In the genomic region with DNA sequence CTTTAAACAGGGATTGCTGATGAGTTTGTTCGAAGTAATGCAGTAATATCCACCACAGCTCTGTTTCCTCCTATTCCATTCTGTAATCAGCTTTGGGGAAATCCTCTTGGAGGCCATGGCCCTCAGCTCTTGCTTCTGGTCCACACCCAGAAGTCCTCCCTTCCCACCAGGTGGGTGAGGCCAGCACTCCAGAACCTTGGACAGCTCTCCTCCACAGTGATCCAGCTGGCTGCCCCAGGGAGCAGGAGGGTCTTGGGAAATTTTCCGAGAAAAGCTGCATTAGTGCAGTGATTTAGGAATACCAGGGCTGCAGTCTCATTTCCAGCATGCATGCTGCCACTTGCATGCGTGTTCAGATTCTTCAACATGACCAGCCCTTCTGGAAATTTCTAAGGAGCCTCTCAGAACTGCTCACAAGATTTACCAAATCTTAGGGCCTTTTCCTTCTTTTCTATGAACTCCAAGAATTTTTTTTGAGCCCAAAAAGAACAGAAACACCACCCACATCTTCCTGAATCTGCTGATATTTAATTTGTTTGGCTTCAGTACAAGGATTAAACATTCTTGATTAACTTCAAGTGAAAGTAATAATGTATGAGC, we compare ENCODE assay signal across 12 cellular contexts. TPM values are rescaled to one million over a fixed set of nuclear protein-coding genes. Genes with fewer than 3 reads are reported as not detected.
DNase-seq lines count a peak whose midpoint lies in the region; ATAC-seq, FAIRE-seq and TF ChIP-seq lines count a peak whose summit lies in the region.
"Had no signal": no experiment of that assay in that cellular context is flagged by ENCODE, and none has a peak within 500 bp of the region (broad histone marks: within the 10 kb centered on the region; RNA-seq: fewer than 3 reads in every experiment).

No MANE protein-coding gene starts in this region.

- ATAC-seq in HCT116 = no peak
- no peak for ATAC-seq in GM18867 (IDR thresholded peaks at IDR 0.05; ENCODE audit: unreplicated experiment)
- ATAC-seq: natural killer cell treated with Interleukin-12 subunit alpha and Interleukin-12 subunit beta and Interleukin-15 and Interleukin-18, amount 100 ng/mL, for 72 hours had no signal

- no peak overlapping the region for H3K27ac Mint-ChIP-seq in astrocyte (ENCODE audit: unreplicated experiment)
- H3K27ac Mint-ChIP-seq: natural killer cell treated with Interleukin-12 subunit alpha and Interleukin-12 subunit beta and Interleukin-15 and Interleukin-18, amount 100 ng/mL, for 72 hours had no signal

- no peak overlapping the region for H3K4me3 ChIP-seq in A673 (ENCODE audit: low read depth, low read length, poor library complexity, severe bottlenecking)
- H3K4me3 ChIP-seq in HCT116 (replicated peaks in 1 of 2; ENCODE audit: low read depth in 1 of 2, low read length in 2 of 2) = no peak overlapping the region
- no peak overlapping the region for H3K4me3 ChIP-seq in astrocyte (ENCODE audit: insufficient read depth, low read depth, low read length)
- H3K4me3 ChIP-seq: PC-9 had no signal

- no peak overlapping the region for H3K4me3 Mint-ChIP-seq in astrocyte (ENCODE audit: unreplicated experiment)
- H3K4me3 Mint-ChIP-seq: natural killer cell treated with Interleukin-12 subunit alpha and Interleukin-12 subunit beta and Interleukin-15 and Interleukin-18, amount 100 ng/mL, for 72 hours had no signal

- TF ChIP-seq CTCF in A673 (conservative IDR thresholded peaks at IDR 0.05; ENCODE audit: low read depth, low read length) (no peak), HCT116 (IDR thresholded peaks at IDR 0.05 in 2 of 3, conservative IDR thresholded peaks at IDR 0.05 in 1 of 3; ENCODE audit: borderline replicate concordance in 1 of 3, insufficient read depth in 1 of 3, low read depth in 2 of 3, low read length in 2 of 3) (no peak), astrocyte (IDR thresholded peaks at IDR 0.05; ENCODE audit: insufficient read depth, low read depth, low read length) (no peak)

- H3K9me3 Mint-ChIP-seq in astrocyte (ENCODE audit: unreplicated experiment) = peaks cover under 1% of the 10 kb centered on the region
- H3K9me3 Mint-ChIP-seq: natural killer cell treated with Interleukin-12 subunit alpha and Interleukin-12 subunit beta and Interleukin-15 and Interleukin-18, amount 100 ng/mL, for 72 hours had no signal

- RAD21 ChIA-PET in HCT116 (lab: Charles Lee; ENCODE audit: low non-redundant PET in 1 of 2, low total read pairs in 2 of 2, uncharacterized antibody in 2 of 2, unreplicated experiment in 2 of 2) = no interaction called here

- no peak for FAIRE-seq in astrocyte (lab: Jason Lieb, UNC)

- CTCF ChIA-PET in A673 (lab: Charles Lee) = no interaction called here
- CTCF ChIA-PET in HCT116 (lab: Charles Lee) = interaction anchor here (0.9 to 2.2 kb wide), 4 partner anchors 10 to 76 kb away, joined by 3 to 8 read pairs (median 5); no protein-coding TSS in a partner anchor

- TF ChIP-seq POLR2A in HCT116 (IDR thresholded peaks at IDR 0.05; ENCODE audit: borderline replicate concordance, extremely low read depth, insufficient read depth, insufficient read length) = no peak

- H3K27me3 ChIP-seq in A673 (replicated peaks; ENCODE audit: insufficient read depth, low read depth, low read length, poor library complexity) (peaks cover 63% of the 10 kb centered on the region), HCT116 (ENCODE audit: insufficient read depth, low read length) (peaks cover 40% of the 10 kb centered on the region), astrocyte (ENCODE audit: insufficient read depth, low read length) (peaks cover 32% of the 10 kb centered on the region)

- H4K20me1 ChIP-seq in HCT116 (ENCODE audit: insufficient read depth) (no peaks in the 10 kb centered on the region), astrocyte (ENCODE audit: insufficient read depth, low read length) (peaks cover 6% of the 10 kb centered on the region)

- H3K4me2 ChIP-seq in HCT116 (ENCODE audit: low read length) = no peak overlapping the region
- H3K4me2 ChIP-seq in astrocyte (ENCODE audit: low read length) = no peak overlapping the region
- H3K4me2 ChIP-seq: PC-9 had no signal

- DNase-seq in A673 (ENCODE audit: low spot score) (peak; percentile 41), HCT116 (ENCODE audit: low read depth, low spot score) (no peak), astrocyte (ENCODE audit: low read depth) (peak; percentile 14), kidney glomerular epithelial cell (lab: John Stamatoyannopoulos, UW) (peak; percentile 10), globus pallidus (ENCODE audit: low spot score) (no peak), D341Med (ENCODE audit: low spot score) (no peak), NCI-H2171 (lab: John Stamatoyannopoulos, UW) (no peak)
- DNase-seq: activated T-cell treated with anti-CD3 and anti-CD28 coated beads, Interleukin-2, amount 50 U/mL, for 48 hours; DMS153 had no signal

- H3K27me3 Mint-ChIP-seq in astrocyte (ENCODE audit: low read depth, unreplicated experiment) = peaks cover 61% of the 10 kb centered on the region

- H3K36me3 ChIP-seq in A673 (ENCODE audit: insufficient read depth, low read length, poor library complexity, severe bottlenecking) (no peaks in the 10 kb centered on the region), HCT116 (ENCODE audit: control insufficient read depth in 1 of 2, insufficient read depth in 2 of 2, low read length in 2 of 2) (no peaks in the 10 kb centered on the region), astrocyte (ENCODE audit: insufficient read depth, low read length) (no peaks in the 10 kb centered on the region)

- H3K4me1 ChIP-seq in A673 (ENCODE audit: insufficient read depth, low read length, poor library complexity, severe bottlenecking) (peaks cover 8% of the 10 kb centered on the region), HCT116 (ENCODE audit: control insufficient read depth in 1 of 2, insufficient read depth in 2 of 2, low read length in 2 of 2) (no peaks in the 10 kb centered on the region), astrocyte (ENCODE audit: insufficient read depth, low read length) (peaks cover 5% of the 10 kb centered on the region)

- H3K9ac ChIP-seq in HCT116 (ENCODE audit: low read length) (no peak overlapping the region), astrocyte (ENCODE audit: low read length) (no peak overlapping the region)

- TF ChIP-seq RAD21 in HCT116 (IDR thresholded peaks at IDR 0.05; ENCODE audit: low read depth) = no peak

- H3K9me3 ChIP-seq in A673 (ENCODE audit: low read depth, low read length, poor library complexity, severe bottlenecking) = no peaks in the 10 kb centered on the region
- H3K9me3 ChIP-seq in HCT116 (ENCODE audit: control insufficient read depth in 1 of 2, insufficient read depth in 1 of 2, low read depth in 1 of 2, low read length in 2 of 2) = no peaks in the 10 kb centered on the region
- H3K9me3 ChIP-seq in astrocyte (ENCODE audit: insufficient read depth, low read depth, low read length) = no peaks in the 10 kb centered on the region

- intact Hi-C loops in A673 (cut with micrococcal nuclease; ENCODE audit: unreplicated experiment) (no loop called here), HCT116 (cut with micrococcal nuclease) (no loop called here)

- no peak overlapping the region for H3K27ac ChIP-seq in A673 (ENCODE audit: low read depth, low read length, poor library complexity, severe bottlenecking)
- no peak overlapping the region for H3K27ac ChIP-seq in HCT116 (ENCODE audit: low read depth, low read length)
- H3K27ac ChIP-seq in astrocyte (ENCODE audit: low read depth, low read length) = no peak overlapping the region
- H3K27ac ChIP-seq: PC-9 had no signal

- H3K79me2 ChIP-seq in HCT116 (ENCODE audit: insufficient read depth, low read length) (no peaks in the 10 kb centered on the region), astrocyte (ENCODE audit: insufficient read depth, low read length) (no peaks in the 10 kb centered on the region)

- H3K36me3 Mint-ChIP-seq in astrocyte (ENCODE audit: low read depth, unreplicated experiment) = no peaks in the 10 kb centered on the region
- H3K36me3 Mint-ChIP-seq: natural killer cell treated with Interleukin-12 subunit alpha and Interleukin-12 subunit beta and Interleukin-15 and Interleukin-18, amount 100 ng/mL, for 72 hours had no signal

- peaks cover 5% of the 10 kb centered on the region for H3K4me1 Mint-ChIP-seq in astrocyte (ENCODE audit: low read depth, unreplicated experiment)

- no peaks in the 10 kb centered on the region for H3K9me2 ChIP-seq in HCT116 (ENCODE audit: insufficient read depth)

- POLR2A ChIA-PET in A673 (lab: Charles Lee; ENCODE audit: low non-redundant PET) = no interaction called here
- POLR2A ChIA-PET in HCT116 (lab: Charles Lee) = no interaction called here

- H2AFZ ChIP-seq in HCT116 (ENCODE audit: low read depth, low read length, poor library complexity, severe bottlenecking) (no peak overlapping the region), astrocyte (ENCODE audit: low read depth, low read length) (no peak overlapping the region)
- H2AFZ ChIP-seq: PC-9 had no signal

- BruUV-seq in A673 (replicated peaks; lab: Mats Ljungman, UMichigan) (no TSS peak), HCT116 (replicated peaks; lab: Mats Ljungman, UMichigan) (no TSS peak)

TF ChIP-seq in HCT116, 20 proteins besides CTCF, POLR2A, EP300 and RAD21:
- no peak for TF ChIP-seq ELF1 (IDR thresholded peaks at IDR 0.05; ENCODE audit: borderline replicate concordance, low read depth)
- TF ChIP-seq, protein P1, sequence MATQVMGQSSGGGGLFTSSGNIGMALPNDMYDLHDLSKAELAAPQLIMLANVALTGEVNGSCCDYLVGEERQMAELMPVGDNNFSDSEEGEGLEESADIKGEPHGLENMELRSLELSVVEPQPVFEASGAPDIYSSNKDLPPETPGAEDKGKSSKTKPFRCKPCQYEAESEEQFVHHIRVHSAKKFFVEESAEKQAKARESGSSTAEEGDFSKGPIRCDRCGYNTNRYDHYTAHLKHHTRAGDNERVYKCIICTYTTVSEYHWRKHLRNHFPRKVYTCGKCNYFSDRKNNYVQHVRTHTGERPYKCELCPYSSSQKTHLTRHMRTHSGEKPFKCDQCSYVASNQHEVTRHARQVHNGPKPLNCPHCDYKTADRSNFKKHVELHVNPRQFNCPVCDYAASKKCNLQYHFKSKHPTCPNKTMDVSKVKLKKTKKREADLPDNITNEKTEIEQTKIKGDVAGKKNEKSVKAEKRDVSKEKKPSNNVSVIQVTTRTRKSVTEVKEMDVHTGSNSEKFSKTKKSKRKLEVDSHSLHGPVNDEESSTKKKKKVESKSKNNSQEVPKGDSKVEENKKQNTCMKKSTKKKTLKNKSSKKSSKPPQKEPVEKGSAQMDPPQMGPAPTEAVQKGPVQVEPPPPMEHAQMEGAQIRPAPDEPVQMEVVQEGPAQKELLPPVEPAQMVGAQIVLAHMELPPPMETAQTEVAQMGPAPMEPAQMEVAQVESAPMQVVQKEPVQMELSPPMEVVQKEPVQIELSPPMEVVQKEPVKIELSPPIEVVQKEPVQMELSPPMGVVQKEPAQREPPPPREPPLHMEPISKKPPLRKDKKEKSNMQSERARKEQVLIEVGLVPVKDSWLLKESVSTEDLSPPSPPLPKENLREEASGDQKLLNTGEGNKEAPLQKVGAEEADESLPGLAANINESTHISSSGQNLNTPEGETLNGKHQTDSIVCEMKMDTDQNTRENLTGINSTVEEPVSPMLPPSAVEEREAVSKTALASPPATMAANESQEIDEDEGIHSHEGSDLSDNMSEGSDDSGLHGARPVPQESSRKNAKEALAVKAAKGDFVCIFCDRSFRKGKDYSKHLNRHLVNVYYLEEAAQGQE (IDR thresholded peaks at IDR 0.05; ENCODE audit: low read depth) = peak; percentile 92

RNA-seq across cellular contexts. Expression of a gene that starts 4.2 kb away (rescaled TPM):
- total RNA-seq in A673 (2021) (0.17 and 0.70 TPM in 2 replicates), HCT116 (2021; ENCODE audit: unreplicated experiment) (0.89 TPM), astrocyte (0.25 and 0.34 TPM in 2 replicates)
- 1.8 and 2.2 TPM in 2 replicates for polyA plus RNA-seq in HCT116 (2012)

Comparison
In these comparisons a context has a peak if more than half of its experiments do, and no peak if none do; other contexts are left out.
1. DNase-seq: peak in A673 (single experiment), astrocyte (single experiment) and kidney glomerular epithelial cell (single experiment); none in HCT116 (single experiment), globus pallidus (single experiment), D341Med (single experiment) and NCI-H2171 (single experiment).